In the genomic region with DNA sequence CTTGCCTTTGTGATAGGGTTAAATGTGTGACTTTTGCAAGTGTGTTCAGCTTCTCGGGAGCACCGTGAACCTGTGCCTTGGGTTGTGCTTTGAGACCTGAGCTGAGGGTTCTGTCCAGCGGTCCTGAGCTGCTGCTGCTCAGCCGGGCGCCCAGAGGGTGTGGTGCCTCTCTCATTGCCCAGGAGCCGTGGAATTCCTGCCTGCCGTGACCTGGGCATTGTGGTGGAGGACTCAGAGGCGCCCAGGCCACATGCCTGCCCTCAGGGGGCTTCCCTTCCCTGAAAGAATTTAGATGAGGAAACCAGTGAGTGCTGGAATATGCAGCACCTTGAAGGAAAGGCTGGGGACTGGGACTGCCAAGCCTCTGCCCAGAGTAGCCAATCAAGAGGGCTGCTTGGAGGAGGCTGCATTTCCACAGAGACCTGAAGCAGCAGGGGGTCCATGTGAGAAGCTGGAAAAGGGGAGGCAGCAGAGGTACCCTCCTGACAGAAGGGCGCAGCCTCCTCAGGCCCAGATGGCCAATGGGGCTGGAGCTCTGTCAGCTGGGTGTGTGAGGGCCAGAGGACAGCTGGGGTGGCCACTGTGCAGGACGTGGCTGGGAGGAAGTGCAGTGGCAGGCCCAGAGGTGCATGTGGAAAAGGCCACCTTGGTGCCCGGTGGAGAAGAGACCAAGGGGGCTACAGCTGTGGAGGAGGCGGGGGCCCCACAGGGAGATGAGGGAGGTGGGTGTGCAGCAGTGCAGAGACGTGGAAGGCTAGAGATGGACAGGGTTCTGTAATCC, we compare ENCODE assay signal across 22 cellular contexts.
DNase-seq lines count a peak whose midpoint lies in the region; ATAC-seq and TF ChIP-seq lines count a peak whose summit lies in the region.
"Had no signal": no experiment of that assay in that cellular context is flagged by ENCODE, and none has a peak within 500 bp of the region (broad histone marks: within the 10 kb centered on the region; RNA-seq: fewer than 3 reads in every experiment).

No MANE protein-coding gene starts in this region.

- H3K27me3 ChIP-seq in RWPE2 (ENCODE audit: insufficient read depth, poor library complexity, severe bottlenecking) (no peaks in the 10 kb centered on the region), testis (no peaks in the 10 kb centered on the region)

- intact Hi-C loops in testis (cut with DNase I; ENCODE audit: low total_unique reads): no loop called here

- WGBS in testis, 2 donors: 90 to 91% methylated on average over 13 of the region's 13 CpGs

- DNase-seq in activated effector memory CD4-positive, alpha-beta T cell treated with anti-CD3 and anti-CD28 coated beads, Interleukin-2, amount 50 U/mL, for 16 hours: peak; percentile 39
- no peak for DNase-seq in activated effector memory CD4-positive, alpha-beta T cell treated with Interleukin-2 at 50 U/mL for 16 hours
- DNase-seq in RWPE2 (ENCODE audit: low spot score) (peak; percentile 35), left lobe of liver (ENCODE audit: low spot score) (peak; percentile 35), testis (peak; percentile 11), GDM1 (lab: John Stamatoyannopoulos, UW) (no peak), NCI-H2171 (lab: John Stamatoyannopoulos, UW) (no peak), HuH-7.5 (ENCODE audit: low spot score) (no peak)
- DNase-seq: activated B cell treated with CpG ODN at 0.5 μM for 24 hours; activated CD8-positive, alpha-beta T cell treated with anti-CD3 and anti-CD28 coated beads, Interleukin-2, amount 10 ng/mL, durations not matched to agents 7 days and 5 days; dermis blood vessel endothelial cell; H7; hippocampal formation; naive B cell; NCI-H2029; NCI-H345; PC-3; stimulated activated CD4-positive, alpha-beta T cell treated with anti-CD3 and anti-CD28 coated beads, Interleukin-4, amount 100 ng/mL, for 24 hours; T-helper 2 cell had no signal

- ATAC-seq in RWPE2 (ENCODE audit: low read depth) (no peak), left lobe of liver (no peak)
- ATAC-seq: A549; activated CD8-positive, alpha-beta T cell treated with anti-CD3 and anti-CD28 coated beads, Interleukin-2, amount 10 ng/mL, durations not matched to agents 7 days and 5 days; PC-3 had no signal

- H3K9me3 ChIP-seq in RWPE2 (ENCODE audit: severe bottlenecking) (no peaks in the 10 kb centered on the region), testis (no peaks in the 10 kb centered on the region)
- H3K9me3 ChIP-seq: A549, BE2C had no signal

- no peak overlapping the region for H3K27ac ChIP-seq in RWPE2 (ENCODE audit: poor library complexity, severe bottlenecking)
- no peak overlapping the region for H3K27ac ChIP-seq in testis
- H3K27ac ChIP-seq: A549, epithelial cell of prostate had no signal

- H3K4me1 ChIP-seq in RWPE2 (ENCODE audit: insufficient read depth, poor library complexity, severe bottlenecking) (no peaks in the 10 kb centered on the region), testis (no peaks in the 10 kb centered on the region)
- H3K4me1 ChIP-seq: A549 had no signal

- H3K4me3 ChIP-seq in RWPE2 (ENCODE audit: severe bottlenecking) (no peak overlapping the region), testis (no peak overlapping the region)
- H3K4me3 ChIP-seq: A549 had no signal

- TF ChIP-seq CTCF in RWPE2 (IDR thresholded peaks at IDR 0.05; ENCODE audit: poor library complexity, severe bottlenecking): no peak
- TF ChIP-seq CTCF in testis (IDR thresholded peaks at IDR 0.05): no peak

- H3K36me3 ChIP-seq in RWPE2 (ENCODE audit: low read depth) (no peaks in the 10 kb centered on the region), testis (ENCODE audit: low read depth, missing control alignments) (no peaks in the 10 kb centered on the region)
- H3K36me3 ChIP-seq: BE2C had no signal

- no peak for TF ChIP-seq POLR2A in testis (IDR thresholded peaks at IDR 0.05)

Comparison
In these comparisons a context has a peak if more than half of its experiments do, and no peak if none do; other contexts are left out.
1. DNase-seq: peak in activated effector memory CD4-positive, alpha-beta T cell treated with anti-CD3 and anti-CD28 coated beads, Interleukin-2, amount 50 U/mL, for 16 hours (single experiment), RWPE2 (single experiment), left lobe of liver (single experiment) and testis (single experiment); none in activated effector memory CD4-positive, alpha-beta T cell treated with Interleukin-2 at 50 U/mL for 16 hours (single experiment), GDM1 (single experiment), NCI-H2171 (single experiment) and HuH-7.5 (single experiment).